Comparison of ENCODE assay signal across 15 cellular contexts in genomic region chr7:158581440-158582088, GRCh38. TPM values are rescaled to one million over a fixed set of nuclear protein-coding genes. Genes with fewer than 3 reads are reported as not detected.
DNase-seq lines count a peak whose midpoint lies in the region; ATAC-seq, FAIRE-seq and TF ChIP-seq lines count a peak whose summit lies in the region.
"Had no signal": no experiment of that assay in that cellular context is flagged by ENCODE, and none has a peak within 500 bp of the region (broad histone marks: within the 10 kb centered on the region; RNA-seq: fewer than 3 reads in every experiment).

No MANE protein-coding gene starts in this region.

- 0 out of 2 replicates have a peak, but pooled peaks cover 7% of the 10 kb centered on the region for H3F3A ChIP-seq in GM23338 (replicated peaks; ENCODE audit: low read depth)

- TF ChIP-seq CTCF in K562 (IDR thresholded peaks at IDR 0.05 in 2 of 3, conservative IDR thresholded peaks at IDR 0.05 in 1 of 3; ENCODE audit: insufficient read depth in 2 of 3, low read depth in 1 of 3, low read length in 3 of 3) (no peak), transverse colon (IDR thresholded peaks at IDR 0.05) (no peak), GM23338 (conservative IDR thresholded peaks at IDR 0.05; ENCODE audit: low read depth in 2 of 2) (no peak)

- no peak overlapping the region for H2AFZ ChIP-seq in K562 (ENCODE audit: low read depth, low read length)
- H2AFZ ChIP-seq in GM23338 = no peak overlapping the region

- H3K4me1 Mint-ChIP-seq in GM23338 = peaks cover 9% of the 10 kb centered on the region

- POLR2A ChIA-PET in K562 (lab: Yijun Ruan, JAX) = interaction anchor here (0.6 to 1.1 kb wide), 2 partner anchors 9 to 547 kb away, joined by 3 read pairs; no protein-coding TSS in a partner anchor

- DNase-seq in NOMO-1 treated with DMSO at 0.1 percent for 48 hours (lab: John Stamatoyannopoulos, UW; ENCODE audit: unreplicated experiment) (peak; percentile 0), NOMO-1 (lab: John Stamatoyannopoulos, UW; ENCODE audit: unreplicated experiment in 2 of 2) (no peak), NCI-H2196 (lab: John Stamatoyannopoulos, UW; ENCODE audit: unreplicated experiment) (peak; percentile 52), K562 (ENCODE audit: extremely low read depth in 1 of 4, low spot score in 3 of 4) (no peak), transverse colon (peak; percentile 46), GM23338 (ENCODE audit: low spot score) (no peak), T1000 (lab: John Stamatoyannopoulos, UW) (no peak)
- DNase-seq: activated naive CD8-positive, alpha-beta T cell treated with anti-CD3 and anti-CD28 coated beads for 36 hours; cerebellar nuclear complex; hippocampal formation; NCI-H82; tibial artery had no signal

- H3K79me2 ChIP-seq in K562 (ENCODE audit: control insufficient read depth, insufficient read depth, low read length) (no peaks in the 10 kb centered on the region), GM23338 (replicated peaks; ENCODE audit: insufficient read depth) (no peaks in the 10 kb centered on the region)

- H3K4me2 ChIP-seq in K562 (ENCODE audit: insufficient read depth, low read length) = no peak overlapping the region
- no peak overlapping the region for H3K4me2 ChIP-seq in GM23338

- H3K27ac Mint-ChIP-seq in GM23338 = no peak overlapping the region
- H3K27ac Mint-ChIP-seq: activated naive CD8-positive, alpha-beta T cell treated with anti-CD3 and anti-CD28 coated beads for 36 hours; IgD-negative memory B cell had no signal

- H3K9me3 ChIP-seq in K562 (replicated peaks; ENCODE audit: control insufficient read depth, insufficient read depth, low read depth, low read length) = no peaks in the 10 kb centered on the region; the same call in 1 of the 2 replicates
- peaks cover 0 to 7% of the 10 kb centered on the region in 2 donors for H3K9me3 ChIP-seq in transverse colon

- 0 out of 2 replicates have a peak, but pooled peaks cover 3% of the 10 kb centered on the region for H3K9me2 ChIP-seq in GM23338 (ENCODE audit: insufficient read depth)

- peaks cover 5% of the 10 kb centered on the region for H4K20me1 ChIP-seq in K562 (replicated peaks; ENCODE audit: control insufficient read depth, insufficient read depth, low read length)
- H4K20me1 ChIP-seq in GM23338 (replicated peaks; ENCODE audit: insufficient read depth) = no peaks in the 10 kb centered on the region; the same call in 1 of the 2 replicates

- H3K4me3 ChIP-seq in K562 (no peak overlapping the region), transverse colon (no peak overlapping the region), GM23338 (no peak overlapping the region)
- H3K4me3 ChIP-seq: SK-N-MC, tibial artery had no signal

- no peak for TF ChIP-seq POLR2A in K562 (conservative IDR thresholded peaks at IDR 0.05)
- TF ChIP-seq POLR2A in transverse colon (IDR thresholded peaks at IDR 0.05) = no peak

- TF ChIP-seq RAD21 in K562 (CRISPR knock-in tag; conservative IDR thresholded peaks at IDR 0.05 in 1 of 2, IDR thresholded peaks at IDR 0.05 in 1 of 2) = no peak

- peak; percentile 19 for FAIRE-seq in K562 (lab: Jason Lieb, UNC)

- H3K36me3 Mint-ChIP-seq in GM23338 (ENCODE audit: low read depth) = peaks cover 21% of the 10 kb centered on the region

- no peak overlapping the region for H3K27ac ChIP-seq in K562 (ENCODE audit: extremely low read depth, low read depth, low read length)
- peak overlapping the region; percentile 59 to 76 (median 64) for H3K27ac ChIP-seq in transverse colon
- no peak overlapping the region for H3K27ac ChIP-seq in GM23338 (ENCODE audit: low read depth)
- H3K27ac ChIP-seq: SK-N-MC, tibial artery had no signal

- no peaks in the 10 kb centered on the region for H3K9me1 ChIP-seq in K562 (ENCODE audit: control insufficient read depth, insufficient read depth, low read length)

- ATAC-seq in K562 = no peak
- no peak for ATAC-seq in GM21360 (IDR thresholded peaks at IDR 0.05; ENCODE audit: unreplicated experiment)
- no peak for ATAC-seq in GM23338

- TF ChIP-seq EP300 in K562 (IDR thresholded peaks at IDR 0.05; ENCODE audit: low read length) (no peak), transverse colon (IDR thresholded peaks at IDR 0.05; ENCODE audit: low read depth) (no peak)

- intact Hi-C loops in K562 (cut with micrococcal nuclease) (no loop called here), transverse colon (cut with DNase I; ENCODE audit: low total_unique reads) (no loop called here)

- peaks cover 52% of the 10 kb centered on the region for H3K9me3 Mint-ChIP-seq in GM23338

- peaks cover 3 to 5% of the 10 kb centered on the region in 2 experiments; a peak in 2 of 5 replicates for H3K4me1 ChIP-seq in K562 (replicated peaks in 1 of 2; ENCODE audit: control insufficient read depth in 2 of 2, insufficient read depth in 2 of 2, low read length in 2 of 2)
- peaks cover 1 to 15% (median 11%) of the 10 kb centered on the region in 4 donors for H3K4me1 ChIP-seq in transverse colon
- peaks cover 5% of the 10 kb centered on the region; the same call in 1 of the 2 replicates for H3K4me1 ChIP-seq in GM23338 (ENCODE audit: insufficient read depth)

- WGBS in K562 (ENCODE audit: insufficient coverage, low coverage, missing lambda C conversion rate) = 1% methylated on average over 7 of the region's 7 CpGs
- WGBS in transverse colon (ENCODE audit: low coverage in 1 of 2), 2 donors = 42 to 43% methylated on average over 6 to 7 of the region's 7 CpGs

- no peak overlapping the region for H3K4me3 Mint-ChIP-seq in GM23338
- H3K4me3 Mint-ChIP-seq: activated naive CD8-positive, alpha-beta T cell treated with anti-CD3 and anti-CD28 coated beads for 36 hours had no signal

- no TSS peak for BruUV-seq in K562 (replicated peaks; lab: Mats Ljungman, UMichigan)

- CTCF ChIA-PET in K562 (lab: Yijun Ruan, JAX; ENCODE audit: low intra/inter-chr PET ratio) = no interaction called here

- no peak overlapping the region for H3K9ac ChIP-seq in K562 (ENCODE audit: insufficient read depth in 1 of 2, low read depth in 2 of 2, low read length in 2 of 2)

- H3K27me3 ChIP-seq in K562 (ENCODE audit: control insufficient read depth in 2 of 2, insufficient read depth in 2 of 2, low read length in 2 of 2) (peaks cover 25 to 37% of the 10 kb centered on the region in 2 experiments), transverse colon (peaks cover 40% of the 10 kb centered on the region), GM23338 (ENCODE audit: insufficient read depth) (peaks cover 21% of the 10 kb centered on the region)

- peaks cover 16% of the 10 kb centered on the region for H3K27me3 Mint-ChIP-seq in GM23338 (ENCODE audit: insufficient read depth, low read depth, poor library complexity)

- in situ Hi-C loops in K562 (cut with MboI) (no loop called here), transverse colon (cut with MboI; ENCODE audit: low pct_ligation_motif_present in 1 of 4, low pct_unique_long_range_greater_than_20kb in 1 of 4, low sequenced_read_pairs in 3 of 4) (no loop called here)

- H3K36me3 ChIP-seq in K562 (ENCODE audit: control insufficient read depth, insufficient read depth, low read length) = no peaks in the 10 kb centered on the region
- no peaks in the 10 kb centered on the region for H3K36me3 ChIP-seq in transverse colon
- H3K36me3 ChIP-seq in GM23338 (ENCODE audit: insufficient read depth) = 0 out of 2 replicates have a peak, but pooled peaks cover 4% of the 10 kb centered on the region
- H3K36me3 ChIP-seq: tibial artery had no signal

TF ChIP-seq in K562, 482 proteins besides CTCF, POLR2A, EP300 and RAD21 (continues in another document):
- TF ChIP-seq ZNF644 (tag; IDR thresholded peaks at IDR 0.05; ENCODE audit: low read depth) = no peak
- no peak for TF ChIP-seq NFE2L1 (tag; IDR thresholded peaks at IDR 0.05; ENCODE audit: borderline replicate concordance, low read depth)
- TF ChIP-seq ZNF347 (CRISPR knock-in tag; IDR thresholded peaks at IDR 0.05; ENCODE audit: low read depth) = no peak

TF ChIP-seq in GM23338, 12 proteins besides CTCF, POLR2A, EP300 and RAD21 (continues in another document):
- no peak for TF ChIP-seq ZNF114 (CRISPR knock-in tag; IDR thresholded peaks at IDR 0.05)
- no peak for TF ChIP-seq ETS1 (IDR thresholded peaks at IDR 0.05)
- TF ChIP-seq EZH2phosphoT487 (IDR thresholded peaks at IDR 0.05; ENCODE audit: unreplicated experiment) = no peak
- TF ChIP-seq ZNF331 (CRISPR knock-in tag; IDR thresholded peaks at IDR 0.05; ENCODE audit: low read depth) = no peak
- no peak for TF ChIP-seq STAT1 (IDR thresholded peaks at IDR 0.05; ENCODE audit: unreplicated experiment)

RNA-seq across cellular contexts. Expression of gene PTPRN2, which starts 6.1 kb away (rescaled TPM):
- total RNA-seq in K562 (2011; cell fraction: chromatin; rRNA removed; ENCODE audit: low replicate concordance) = not detected in 2 replicates
- total RNA-seq in K562 (2011; cell fraction: nucleolus; rRNA removed) = not detected in 2 replicates
- total RNA-seq in K562 (2011; cell fraction: nucleoplasm; rRNA removed) = not detected in 2 replicates
- not detected in 2 replicates for total RNA-seq in K562 (2014; rRNA removed)
- total RNA-seq in K562 (2014; rRNA removed; fragmentation: Illumina TruSeq; extraction: Trizol) = not detected in 2 replicates
- not detected in 2 replicates for total RNA-seq in K562 (2015; rRNA removed; fragmentation: Illumina TruSeq; extraction: Trizol)
- total RNA-seq in K562 (2021) = 0.09 TPM in 1 of 2 replicates, not detected in the other
- polyA plus RNA-seq in K562 (2011; rRNA removed) = not detected in 2 replicates
- not detected in 2 replicates for polyA plus RNA-seq in K562 (2011; cell fraction: cytosol; rRNA removed)
- not detected in 2 replicates for polyA plus RNA-seq in K562 (2011; cell fraction: nucleus; rRNA removed)
- polyA plus RNA-seq in K562 (2012) = 0.04 TPM in 1 of 2 replicates, not detected in the other
- not detected in 2 replicates for polyA plus RNA-seq in K562 (2014; fragmentation: Illumina TruSeq; extraction: Trizol)
- not detected for polyA plus RNA-seq in K562 (2014; fragmentation: Nextera tagmentation; extraction: Ambion mirVana)
- not detected in 2 replicates for polyA plus RNA-seq in K562 (2014; rRNA removed)
- not detected in 2 replicates for polyA minus RNA-seq in K562 (2011; rRNA and poly(A)+ RNA removed)
- polyA minus RNA-seq in K562 (2011; cell fraction: cytosol; rRNA and poly(A)+ RNA removed) = 0.73 TPM in 1 of 2 replicates, not detected in the other
- not detected in 2 replicates for polyA minus RNA-seq in K562 (2011; cell fraction: nucleus; rRNA and poly(A)+ RNA removed)
- 10 to 100 TPM; 15.4 to 31.1 (median 21.8) TPM for total RNA-seq in transverse colon
- total RNA-seq in GM23338 (2014; rRNA removed; shearing (Covaris generic)) = 3.7 and 4.0 TPM in 2 replicates
- 0.87 and 1.4 TPM in 2 replicates for polyA plus RNA-seq in GM23338 (2016; fragmentation: Nextera tagmentation; extraction: Ambion mirVana)

Comparison
In these comparisons a context has a peak if more than half of its experiments do, and no peak if none do; other contexts are left out.
1. DNase-seq: peak in NOMO-1 treated with DMSO at 0.1 percent for 48 hours (single experiment), NCI-H2196 (single experiment) and transverse colon (single experiment); none in NOMO-1 (0 of 2), K562 (0 of 4), GM23338 (single experiment) and T1000 (single experiment).
2. H3K27ac ChIP-seq: peak in transverse colon (4 of 4); none in K562 (single experiment) and GM23338 (single experiment).